In the genomic region with DNA sequence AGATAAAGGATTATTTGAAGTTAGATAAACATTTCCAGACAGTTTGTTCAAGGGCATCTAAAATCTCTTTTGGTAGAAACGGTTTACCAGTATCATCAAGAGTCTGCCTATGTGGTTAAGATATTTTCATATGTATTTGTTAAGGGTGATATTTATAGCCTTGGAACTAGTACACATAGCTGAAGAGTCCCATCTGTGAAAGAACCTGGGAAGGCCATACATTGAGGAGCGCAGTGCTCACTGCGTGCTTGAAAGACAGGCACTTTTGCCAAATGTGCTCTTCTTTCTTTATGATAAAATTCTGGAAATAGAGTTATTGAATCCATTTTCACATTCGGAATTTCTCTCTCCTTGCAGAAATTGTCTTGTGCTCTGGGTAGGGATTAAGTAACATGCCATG, we compare ENCODE assay signal across 10 cellular contexts. TPM values are rescaled to one million over a fixed set of nuclear protein-coding genes. Genes with fewer than 3 reads are reported as not detected.
DNase-seq lines count a peak whose midpoint lies in the region; ATAC-seq and TF ChIP-seq lines count a peak whose summit lies in the region.
"Had no signal": no experiment of that assay in that cellular context is flagged by ENCODE, and none has a peak within 500 bp of the region (broad histone marks: within the 10 kb centered on the region; RNA-seq: fewer than 3 reads in every experiment).

No MANE protein-coding gene starts in this region.

- no peak for TF ChIP-seq POLR2A in gastrocnemius medialis (IDR thresholded peaks at IDR 0.05)

- TF ChIP-seq CTCF in DND-41 (IDR thresholded peaks at IDR 0.05; ENCODE audit: borderline replicate concordance, extremely low read depth, low read length, poor library complexity, severe bottlenecking) (no peak), MM.1S (IDR thresholded peaks at IDR 0.05; ENCODE audit: low read length) (no peak), gastrocnemius medialis (IDR thresholded peaks at IDR 0.05 in 4 of 5, conservative IDR thresholded peaks at IDR 0.05 in 1 of 5) (no peak)

- H3K9ac ChIP-seq in DND-41 (ENCODE audit: low read depth, low read length) (peak overlapping the region; percentile 52), MM.1S (ENCODE audit: low read length) (no peak overlapping the region)

- peak overlapping the region; percentile 19 to 52; a peak in 3 of 4 replicates for H3K4me3 ChIP-seq in DND-41 (ENCODE audit: low read depth in 1 of 2, low read length in 2 of 2)
- H3K4me3 ChIP-seq in MM.1S (ENCODE audit: low read length) = peak overlapping the region; percentile 34
- peak overlapping the region in 1 of 4 donors; percentile 42 for H3K4me3 ChIP-seq in gastrocnemius medialis

- peaks cover 18% of the 10 kb centered on the region; the same call in 1 of the 2 replicates for H3K36me3 ChIP-seq in DND-41 (ENCODE audit: insufficient read depth, low read length)
- H3K36me3 ChIP-seq in MM.1S (replicated peaks; ENCODE audit: insufficient read depth, low read length) = no peaks in the 10 kb centered on the region
- no peaks in the 10 kb centered on the region for H3K36me3 ChIP-seq in gastrocnemius medialis

- peaks cover 41% of the 10 kb centered on the region for H3K4me1 ChIP-seq in DND-41 (ENCODE audit: insufficient read depth, low read length)
- peaks cover 20% of the 10 kb centered on the region for H3K4me1 ChIP-seq in MM.1S (ENCODE audit: low read length)
- peaks cover 12 to 29% of the 10 kb centered on the region in 2 donors for H3K4me1 ChIP-seq in gastrocnemius medialis

- H3K27ac ChIP-seq in DND-41 (ENCODE audit: low read length) (peak overlapping the region; percentile 94), MM.1S (ENCODE audit: low read length) (peak overlapping the region; percentile 24; the same call in 1 of the 2 replicates), cingulate gyrus (ENCODE audit: low read depth, low read length) (peak overlapping the region; percentile 19), gastrocnemius medialis (peak overlapping the region; percentile 41 to 64 (median 54))

- H3K9me2 ChIP-seq in MM.1S (replicated peaks; ENCODE audit: insufficient read depth, low read length) = no peaks in the 10 kb centered on the region

- H3K79me2 ChIP-seq in DND-41 (ENCODE audit: insufficient read depth, low read length) (peaks cover 65% of the 10 kb centered on the region), MM.1S (ENCODE audit: low read length) (peaks cover 33% of the 10 kb centered on the region)

- in situ Hi-C loops in gastrocnemius medialis (cut with MboI; ENCODE audit: low sequenced_read_pairs in 4 of 4) (loop anchor here in 1 of 4 donors (10.0 kb wide), 1 partner anchor 50 kb away; the partner anchor contains the start of gene METTL9), ACHN (cut with HindIII; ENCODE audit: low pct_ligation_motif_present, low pct_unique_long_range_greater_than_20kb, low sequenced_read_pairs) (no loop called here)

- no peak for DNase-seq in DND-41
- no peak for DNase-seq in MM.1S
- no peak for DNase-seq in gastrocnemius medialis
- DNase-seq in NCI-H128 (lab: John Stamatoyannopoulos, UW; ENCODE audit: unreplicated experiment) = no peak
- DNase-seq in ACHN = no peak
- DNase-seq: mammary epithelial cell, retina had no signal

- peaks cover 12% of the 10 kb centered on the region for H3F3A ChIP-seq in MM.1S (ENCODE audit: insufficient read depth, low read length)

- H4K20me1 ChIP-seq in DND-41 (ENCODE audit: insufficient read depth, low read length) (no peaks in the 10 kb centered on the region), MM.1S (ENCODE audit: insufficient read depth, low read length) (no peaks in the 10 kb centered on the region)

- H3K27me3 ChIP-seq in DND-41 (ENCODE audit: insufficient read depth, low read length, poor library complexity) (no peaks in the 10 kb centered on the region), MM.1S (replicated peaks; ENCODE audit: insufficient read depth, low read length) (no peaks in the 10 kb centered on the region), gastrocnemius medialis (no peaks in the 10 kb centered on the region)

- H2AFZ ChIP-seq in DND-41 (ENCODE audit: low read depth, low read length) = peak overlapping the region; percentile 50
- no peak overlapping the region for H2AFZ ChIP-seq in MM.1S (ENCODE audit: low read length)

- H3K9me3 ChIP-seq in DND-41 (ENCODE audit: insufficient read depth, low read length, severe bottlenecking) (no peaks in the 10 kb centered on the region), MM.1S (replicated peaks; ENCODE audit: insufficient read depth, low read length) (no peaks in the 10 kb centered on the region), gastrocnemius medialis (no peaks in the 10 kb centered on the region)

- H3K4me2 ChIP-seq in DND-41 (ENCODE audit: insufficient read depth, low read length) (peak overlapping the region; percentile 67), MM.1S (ENCODE audit: low read depth, low read length) (peak overlapping the region; percentile 85)

- intact Hi-C loops in gastrocnemius medialis (cut with DNase I; ENCODE audit: low total_unique reads) = loop anchor here (5.0 kb wide), 1 partner anchor 47 kb away; the partner anchor contains the start of gene METTL9

- no peak for ATAC-seq in DND-41 (ENCODE audit: insufficient read depth, low read depth)
- no peak for ATAC-seq in gastrocnemius medialis
- ATAC-seq in HG03354 (IDR thresholded peaks at IDR 0.05; ENCODE audit: poor library complexity, severe bottlenecking, unreplicated experiment) = no peak

RNA-seq across cellular contexts. Expression of gene IGSF6, which starts 7.7 kb away (rescaled TPM):
- under 1 TPM; 0.10 to 0.60 (median 0.39) TPM for total RNA-seq in gastrocnemius medialis
- total RNA-seq: mammary epithelial cell, NCI-H460 had no signal

RNA-seq across cellular contexts. Expression of gene OTOA, which starts 19.1 kb away (rescaled TPM):
- total RNA-seq in gastrocnemius medialis = 1 to 10 TPM in 1 of 4 donors, not detected in 3; 1.6 TPM
- total RNA-seq: NCI-H460 had no signal

RNA-seq across cellular contexts. Expression of gene METTL9, which starts 45.3 kb away (rescaled TPM):
- total RNA-seq in gastrocnemius medialis = 100 to 1,000 TPM in 2 of 4 donors, 10 to 100 TPM in 2; 87.2 to 109 (median 96.8) TPM

Comparison
In these comparisons a context has a peak if more than half of its experiments do, and no peak if none do; other contexts are left out.
1. H3K27ac ChIP-seq: peak in every context shown above with its lines; median percentile 94 in DND-41; 54 in gastrocnemius medialis; 24 in MM.1S; 19 in cingulate gyrus.